ENCODE assay signal across 21 cellular contexts in the genomic region with DNA sequence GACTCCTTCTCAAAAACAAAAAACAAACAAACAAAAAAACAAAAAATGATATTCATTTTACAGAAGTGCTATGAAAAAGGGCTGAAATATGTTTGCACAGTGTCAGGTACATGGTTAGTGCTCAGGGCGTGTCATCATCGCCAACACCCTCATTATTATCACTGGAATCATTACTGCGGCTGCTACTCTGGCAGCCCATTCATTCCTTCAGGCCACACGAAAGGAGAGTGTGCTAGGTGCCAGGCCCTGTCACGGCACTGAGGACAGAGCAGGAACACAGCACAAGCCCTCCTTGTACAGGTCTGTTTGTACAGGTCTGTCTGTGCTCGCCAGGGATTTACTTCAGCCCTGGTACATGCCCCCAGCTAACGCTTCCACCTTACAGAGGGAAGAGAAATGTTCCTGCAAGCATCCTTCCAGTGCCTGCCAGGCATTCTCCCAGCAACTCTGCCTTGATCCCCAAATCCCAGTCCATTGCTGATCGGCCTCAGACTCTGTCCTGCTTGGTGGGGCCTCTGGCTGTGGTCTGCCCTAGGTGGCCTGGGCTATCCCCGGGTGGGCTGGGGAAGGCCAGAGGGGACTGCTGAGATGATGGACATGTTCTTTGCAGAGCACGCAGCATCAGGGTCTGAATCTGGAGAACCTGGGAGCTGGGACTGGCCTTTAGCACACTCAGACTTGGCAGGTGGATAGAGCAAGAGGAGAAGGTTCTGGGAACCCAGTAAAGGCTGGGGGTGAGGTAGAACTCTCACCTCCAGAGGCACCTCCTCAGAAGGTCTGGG.
"Had no signal": no experiment of that assay in that cellular context is flagged by ENCODE, and none has a peak within 500 bp of the region (broad histone marks: within the 10 kb centered on the region; RNA-seq: fewer than 3 reads in every experiment).

No MANE protein-coding gene starts in this region.

- H3K4me1 ChIP-seq: lower lobe of right lung, psoas muscle, sigmoid colon, tibial artery had no signal

- DNase-seq: cortex of kidney; hypothalamus; immature natural killer cell; islet precursor cell; kidney glomerular epithelial cell; left ventricle myocardium superior; lower lobe of right lung; naive thymus-derived CD8-positive, alpha-beta T cell; nephron progenitor cell; occipital lobe; ovary; right cardiac atrium; sigmoid colon; stimulated activated CD4-positive, alpha-beta T cell treated with anti-CD3 and anti-CD28 coated beads, Interleukin-2, amount 100 ng/mL, for 24 hours; stimulated activated CD4-positive, alpha-beta T cell treated with anti-CD3 and anti-CD28 coated beads, Interleukin-4, amount 100 ng/mL, for 24 hours; stimulated activated naive CD8-positive, alpha-beta T cell treated with anti-CD3 and anti-CD28 coated beads, Interleukin-15, Interleukin-2, amounts not matched to agents 100 U/mL and 50 U/mL, for 24 hours; substantia nigra; testis; tibial artery had no signal

- H3K27ac ChIP-seq: lower lobe of right lung, ovary, psoas muscle, sigmoid colon, testis, tibial artery had no signal

- ATAC-seq: left ventricle myocardium superior; lower lobe of right lung; naive thymus-derived CD8-positive, alpha-beta T cell; psoas muscle; right cardiac atrium; stimulated activated effector memory CD8-positive, alpha-beta T cell treated with anti-CD3 and anti-CD28 coated beads, Interleukin-12 subunit alpha, Interleukin-12 subunit beta, amount 100 ng/mL, for 72 hours; stimulated activated naive CD8-positive, alpha-beta T cell treated with anti-CD3 and anti-CD28 coated beads, Interleukin-15, Interleukin-2, amounts not matched to agents 100 U/mL and 50 U/mL, for 24 hours had no signal

- H3K36me3 ChIP-seq: lower lobe of right lung, ovary, sigmoid colon, tibial artery had no signal

- H3K9me3 ChIP-seq: lower lobe of right lung, ovary, psoas muscle, sigmoid colon, testis, tibial artery had no signal

- H3K27me3 ChIP-seq: ovary, sigmoid colon, testis had no signal

- H3K4me3 ChIP-seq: lower lobe of right lung, ovary, psoas muscle, sigmoid colon, testis, tibial artery had no signal
